33 cellular contexts compared by ENCODE assay signal in genomic region chr1:31679676-31680230, GRCh38. TPM values are rescaled to one million over a fixed set of nuclear protein-coding genes. Genes with fewer than 3 reads are reported as not detected.
"Had no signal": no experiment of that assay in that cellular context is flagged by ENCODE, and none has a peak within 500 bp of the region (broad histone marks: within the 10 kb centered on the region; RNA-seq: fewer than 3 reads in every experiment).

No MANE protein-coding gene starts in this region.

- H3K4me3 Mint-ChIP-seq: activated B cell treated with CpG ODN at 0.5 μM for 24 hours; activated CD4-positive, alpha-beta T cell treated with anti-CD3 and anti-CD28 coated beads for 36 hours; activated CD8-positive, alpha-beta T cell treated with anti-CD3 and anti-CD28 coated beads, Interleukin-2, amount 10 ng/mL, durations not matched to agents 7 days and 5 days; activated naive CD4-positive, alpha-beta T cell treated with anti-CD3 and anti-CD28 coated beads, Interleukin-2, amount 10 ng/mL, durations not matched to agents 7 days and 5 days; activated naive CD8-positive, alpha-beta T cell treated with anti-CD3 and anti-CD28 coated beads, Interleukin-2, amount 10 ng/mL, durations not matched to agents 7 days and 5 days; brain; effector memory CD8-positive, alpha-beta T cell; immature natural killer cell; mesothelial cell of epicardium; naive B cell; nephron progenitor cell; stimulated activated naive B cell treated with anti-CD40 and anti-IgM and Interleukin-4, amounts not matched to agents 10 μg/mL and 1 μg/mL and 100 μg/mL, for 72 hours had no signal

- H3K4me3 ChIP-seq: ascending aorta, coronary artery, heart left ventricle, pancreas, prostate gland, sigmoid colon, stomach, thyroid gland, upper lobe of left lung, vagina had no signal

- H3K36me3 ChIP-seq: pancreas, prostate gland, thyroid gland had no signal

- H3K27ac Mint-ChIP-seq: activated B cell treated with CpG ODN at 0.5 μM for 24 hours; activated CD4-positive, alpha-beta T cell treated with anti-CD3 and anti-CD28 coated beads for 36 hours; activated CD8-positive, alpha-beta T cell treated with anti-CD3 and anti-CD28 coated beads, Interleukin-2, amount 10 ng/mL, durations not matched to agents 7 days and 5 days; activated naive CD4-positive, alpha-beta T cell treated with anti-CD3 and anti-CD28 coated beads, Interleukin-2, amount 10 ng/mL, durations not matched to agents 7 days and 5 days; activated naive CD8-positive, alpha-beta T cell treated with anti-CD3 and anti-CD28 coated beads, Interleukin-2, amount 10 ng/mL, durations not matched to agents 7 days and 5 days; effector memory CD8-positive, alpha-beta T cell; immature natural killer cell; mesothelial cell of epicardium; nephron progenitor cell; stimulated activated naive B cell treated with anti-CD40 and anti-IgM and Interleukin-4, amounts not matched to agents 10 μg/mL and 1 μg/mL and 100 μg/mL, for 72 hours had no signal

- H3K27me3 ChIP-seq: ascending aorta, heart left ventricle, pancreas, sigmoid colon, stomach, thyroid gland, upper lobe of left lung, vagina had no signal

- H3K36me3 Mint-ChIP-seq: activated naive CD4-positive, alpha-beta T cell treated with anti-CD3 and anti-CD28 coated beads, Interleukin-2, amount 10 ng/mL, durations not matched to agents 7 days and 5 days; activated naive CD8-positive, alpha-beta T cell treated with anti-CD3 and anti-CD28 coated beads, Interleukin-2, amount 10 ng/mL, durations not matched to agents 7 days and 5 days; brain; immature natural killer cell; naive B cell; stimulated activated naive B cell treated with anti-CD40 and anti-IgM and Interleukin-4, amounts not matched to agents 10 μg/mL and 1 μg/mL and 100 μg/mL, for 72 hours had no signal

- H3K27ac ChIP-seq: ascending aorta, coronary artery, heart left ventricle, pancreas, prostate gland, stomach, thyroid gland, upper lobe of left lung, vagina had no signal

- H3K4me1 ChIP-seq: ascending aorta, pancreas, prostate gland, thyroid gland, upper lobe of left lung, vagina had no signal

- H3K9me3 ChIP-seq: ascending aorta, heart left ventricle, pancreas, prostate gland, sigmoid colon, stomach, thyroid gland, upper lobe of left lung, vagina had no signal

- ATAC-seq: activated CD4-positive, alpha-beta T cell treated with anti-CD3 and anti-CD28 coated beads for 36 hours; activated CD8-positive, alpha-beta T cell treated with anti-CD3 and anti-CD28 coated beads, Interleukin-2, amount 10 ng/mL, durations not matched to agents 7 days and 5 days; effector memory CD8-positive, alpha-beta T cell; heart left ventricle; left colon; pancreas; stimulated activated naive B cell treated with anti-CD40 and anti-IgM and Interleukin-4, amounts not matched to agents 10 μg/mL and 1 μg/mL and 100 μg/mL, for 72 hours had no signal

- DNase-seq: activated B cell treated with CpG ODN at 0.5 μM for 24 hours; activated CD4-positive, alpha-beta T cell treated with anti-CD3 and anti-CD28 coated beads for 36 hours; activated CD8-positive, alpha-beta T cell treated with anti-CD3 and anti-CD28 coated beads, Interleukin-2, amount 10 ng/mL, durations not matched to agents 7 days and 5 days; activated effector memory CD4-positive, alpha-beta T cell treated with anti-CD3 and anti-CD28 coated beads, Interleukin-2, amount 50 U/mL, for 16 hours; activated naive CD4-positive, alpha-beta T cell treated with anti-CD3 and anti-CD28 coated beads, Interleukin-2, amount 10 ng/mL, durations not matched to agents 7 days and 5 days; activated naive CD8-positive, alpha-beta T cell treated with anti-CD3 and anti-CD28 coated beads, Interleukin-2, amount 10 ng/mL, durations not matched to agents 7 days and 5 days; effector memory CD8-positive, alpha-beta T cell; heart left ventricle; hypothalamus; immature natural killer cell; kidney; left colon; mammary epithelial cell; naive B cell; nephron progenitor cell; nucleus accumbens; retina; sigmoid colon; small intestine; stimulated activated CD4-positive, alpha-beta T cell treated with anti-CD3 and anti-CD28 coated beads, Interleukin-4, amount 100 ng/mL, for 4 hours; stimulated activated CD8-positive, alpha-beta memory T cell treated with anti-CD3 and anti-CD28 coated beads, Interleukin-4, amount 100 ng/mL, for 48 hours; stimulated activated naive B cell treated with anti-CD40 and anti-IgM and Interleukin-4, amounts not matched to agents 10 μg/mL and 1 μg/mL and 100 μg/mL, for 72 hours; stomach; T-helper 2 cell; thyroid gland had no signal

- H3K4me1 Mint-ChIP-seq: activated B cell treated with CpG ODN at 0.5 μM for 24 hours; activated CD4-positive, alpha-beta T cell treated with anti-CD3 and anti-CD28 coated beads for 36 hours; activated naive CD4-positive, alpha-beta T cell treated with anti-CD3 and anti-CD28 coated beads, Interleukin-2, amount 10 ng/mL, durations not matched to agents 7 days and 5 days; activated naive CD8-positive, alpha-beta T cell treated with anti-CD3 and anti-CD28 coated beads, Interleukin-2, amount 10 ng/mL, durations not matched to agents 7 days and 5 days; mesothelial cell of epicardium; naive B cell; stimulated activated naive B cell treated with anti-CD40 and anti-IgM and Interleukin-4, amounts not matched to agents 10 μg/mL and 1 μg/mL and 100 μg/mL, for 72 hours had no signal

- H3K9me3 Mint-ChIP-seq: activated B cell treated with CpG ODN at 0.5 μM for 24 hours; activated naive CD4-positive, alpha-beta T cell treated with anti-CD3 and anti-CD28 coated beads, Interleukin-2, amount 10 ng/mL, durations not matched to agents 7 days and 5 days; activated naive CD8-positive, alpha-beta T cell treated with anti-CD3 and anti-CD28 coated beads, Interleukin-2, amount 10 ng/mL, durations not matched to agents 7 days and 5 days; brain; effector memory CD8-positive, alpha-beta T cell; immature natural killer cell; mesothelial cell of epicardium; naive B cell; nephron progenitor cell; stimulated activated naive B cell treated with anti-CD40 and anti-IgM and Interleukin-4, amounts not matched to agents 10 μg/mL and 1 μg/mL and 100 μg/mL, for 72 hours had no signal

RNA-seq across cellular contexts. Expression of gene COL16A1, which starts 24.1 kb away (rescaled TPM):
- total RNA-seq: activated CD8-positive, alpha-beta T cell treated with anti-CD3 and anti-CD28 coated beads, Interleukin-2, amount 10 ng/mL, durations not matched to agents 7 days and 5 days had no signal
- polyA plus RNA-seq: immature natural killer cell had no signal
